In the genomic region with DNA sequence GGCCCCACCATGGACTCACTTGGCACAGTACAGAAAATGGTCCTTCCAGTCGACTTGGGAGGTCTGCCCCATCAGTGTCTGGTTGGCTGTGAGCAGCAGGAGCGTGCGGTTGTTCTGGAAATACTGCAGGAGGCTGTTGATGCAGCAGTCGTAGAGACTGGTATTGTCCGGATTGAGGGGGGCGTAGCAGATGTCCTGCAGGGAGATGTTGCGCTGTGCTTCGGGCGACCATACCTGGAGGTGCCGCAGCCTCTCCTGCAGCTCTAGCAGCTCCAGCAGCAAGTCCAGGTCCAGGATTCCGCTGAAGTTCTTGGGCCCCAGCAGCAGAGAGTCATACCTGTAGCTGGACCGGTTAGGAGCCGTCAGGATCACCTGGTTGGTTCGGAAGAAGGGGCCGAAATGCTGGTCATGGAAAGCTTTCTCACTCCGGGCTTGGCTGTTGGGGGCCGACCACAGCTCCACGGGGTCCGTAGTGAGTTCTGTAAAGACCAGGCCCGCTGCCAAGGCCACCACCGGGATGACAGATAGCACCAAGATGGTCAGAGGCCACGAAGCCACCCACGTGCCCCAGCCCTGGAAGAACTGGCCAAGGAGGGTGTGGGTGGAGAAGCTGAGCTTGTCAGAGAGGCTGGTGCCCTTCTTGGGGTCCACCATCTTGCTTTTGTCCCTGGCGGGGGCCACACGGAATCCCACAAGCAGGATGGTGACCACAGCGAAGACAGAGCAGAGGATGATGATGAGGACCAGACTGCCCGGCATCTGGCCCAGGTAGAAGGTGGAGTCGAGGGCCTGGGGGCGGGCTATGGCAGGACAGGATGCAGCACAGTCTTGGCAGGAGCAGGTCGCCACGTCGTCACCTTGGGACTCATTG, we compare ENCODE assay signal across 4 cellular contexts.
TF ChIP-seq lines count a peak whose summit lies in the region.

No MANE protein-coding gene starts in this region.

TF ChIP-seq in SK-N-SH, 30 proteins besides CTCF, POLR2A, EP300 and RAD21 (continues in another document):
- TF ChIP-seq, protein P1, sequence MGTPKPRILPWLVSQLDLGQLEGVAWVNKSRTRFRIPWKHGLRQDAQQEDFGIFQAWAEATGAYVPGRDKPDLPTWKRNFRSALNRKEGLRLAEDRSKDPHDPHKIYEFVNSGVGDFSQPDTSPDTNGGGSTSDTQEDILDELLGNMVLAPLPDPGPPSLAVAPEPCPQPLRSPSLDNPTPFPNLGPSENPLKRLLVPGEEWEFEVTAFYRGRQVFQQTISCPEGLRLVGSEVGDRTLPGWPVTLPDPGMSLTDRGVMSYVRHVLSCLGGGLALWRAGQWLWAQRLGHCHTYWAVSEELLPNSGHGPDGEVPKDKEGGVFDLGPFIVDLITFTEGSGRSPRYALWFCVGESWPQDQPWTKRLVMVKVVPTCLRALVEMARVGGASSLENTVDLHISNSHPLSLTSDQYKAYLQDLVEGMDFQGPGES (IDR thresholded peaks at IDR 0.05; ENCODE audit: low read depth, low read length) = no peak
- TF ChIP-seq ELF1 (IDR thresholded peaks at IDR 0.05) = no peak
- no peak for TF ChIP-seq MEF2A (IDR thresholded peaks at IDR 0.05; ENCODE audit: borderline replicate concordance, low read depth)
- no peak for TF ChIP-seq NRF1 (IDR thresholded peaks at IDR 0.05; ENCODE audit: low read depth, low read length)
- TF ChIP-seq GATA2 (CRISPR knock-in tag; IDR thresholded peaks at IDR 0.05) = no peak
- TF ChIP-seq, protein P2, sequence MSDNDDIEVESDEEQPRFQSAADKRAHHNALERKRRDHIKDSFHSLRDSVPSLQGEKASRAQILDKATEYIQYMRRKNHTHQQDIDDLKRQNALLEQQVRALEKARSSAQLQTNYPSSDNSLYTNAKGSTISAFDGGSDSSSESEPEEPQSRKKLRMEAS (IDR thresholded peaks at IDR 0.05; ENCODE audit: low read depth) = no peak
- TF ChIP-seq SIN3A (IDR thresholded peaks at IDR 0.05; ENCODE audit: borderline replicate concordance, low read depth, low read length) = no peak
- no peak for TF ChIP-seq USF2 (IDR thresholded peaks at IDR 0.05; ENCODE audit: borderline replicate concordance, low read depth, low read length)
- TF ChIP-seq RXRA (IDR thresholded peaks at IDR 0.05; ENCODE audit: borderline replicate concordance, low read depth) = no peak
- TF ChIP-seq EZH2phosphoT487 (IDR thresholded peaks at IDR 0.05; ENCODE audit: borderline replicate concordance, low read depth) = no peak
- TF ChIP-seq FOXJ3 (CRISPR knock-in tag; IDR thresholded peaks at IDR 0.05) = no peak

TF ChIP-seq in SK-N-SH treated with all-trans-retinoic acid at 6 μM for 48 hours, 23 proteins besides CTCF, POLR2A, EP300 and RAD21 (continues in another document):
- TF ChIP-seq BACH2 (CRISPR knock-in tag; IDR thresholded peaks at IDR 0.05; ENCODE audit: borderline replicate concordance) (no peak), PPARA (CRISPR knock-in tag; IDR thresholded peaks at IDR 0.05; ENCODE audit: borderline replicate concordance) (no peak), CSRNP3 (CRISPR knock-in tag; IDR thresholded peaks at IDR 0.05) (no peak), TOX (CRISPR knock-in tag; IDR thresholded peaks at IDR 0.05; ENCODE audit: borderline replicate concordance) (no peak), OSR1 (CRISPR knock-in tag; IDR thresholded peaks at IDR 0.05) (no peak), ISL1 (CRISPR knock-in tag; IDR thresholded peaks at IDR 0.05) (no peak), CSDC2 (CRISPR knock-in tag; IDR thresholded peaks at IDR 0.05) (no peak)
- TF ChIP-seq, protein P3, sequence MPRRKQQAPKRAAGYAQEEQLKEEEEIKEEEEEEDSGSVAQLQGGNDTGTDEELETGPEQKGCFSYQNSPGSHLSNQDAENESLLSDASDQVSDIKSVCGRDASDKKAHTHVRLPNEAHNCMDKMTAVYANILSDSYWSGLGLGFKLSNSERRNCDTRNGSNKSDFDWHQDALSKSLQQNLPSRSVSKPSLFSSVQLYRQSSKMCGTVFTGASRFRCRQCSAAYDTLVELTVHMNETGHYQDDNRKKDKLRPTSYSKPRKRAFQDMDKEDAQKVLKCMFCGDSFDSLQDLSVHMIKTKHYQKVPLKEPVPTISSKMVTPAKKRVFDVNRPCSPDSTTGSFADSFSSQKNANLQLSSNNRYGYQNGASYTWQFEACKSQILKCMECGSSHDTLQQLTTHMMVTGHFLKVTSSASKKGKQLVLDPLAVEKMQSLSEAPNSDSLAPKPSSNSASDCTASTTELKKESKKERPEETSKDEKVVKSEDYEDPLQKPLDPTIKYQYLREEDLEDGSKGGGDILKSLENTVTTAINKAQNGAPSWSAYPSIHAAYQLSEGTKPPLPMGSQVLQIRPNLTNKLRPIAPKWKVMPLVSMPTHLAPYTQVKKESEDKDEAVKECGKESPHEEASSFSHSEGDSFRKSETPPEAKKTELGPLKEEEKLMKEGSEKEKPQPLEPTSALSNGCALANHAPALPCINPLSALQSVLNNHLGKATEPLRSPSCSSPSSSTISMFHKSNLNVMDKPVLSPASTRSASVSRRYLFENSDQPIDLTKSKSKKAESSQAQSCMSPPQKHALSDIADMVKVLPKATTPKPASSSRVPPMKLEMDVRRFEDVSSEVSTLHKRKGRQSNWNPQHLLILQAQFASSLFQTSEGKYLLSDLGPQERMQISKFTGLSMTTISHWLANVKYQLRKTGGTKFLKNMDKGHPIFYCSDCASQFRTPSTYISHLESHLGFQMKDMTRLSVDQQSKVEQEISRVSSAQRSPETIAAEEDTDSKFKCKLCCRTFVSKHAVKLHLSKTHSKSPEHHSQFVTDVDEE (CRISPR knock-in tag; IDR thresholded peaks at IDR 0.05) = no peak

TF ChIP-seq in IMR-90, 13 proteins besides CTCF, POLR2A, EP300 and RAD21:
- TF ChIP-seq USF2 (IDR thresholded peaks at IDR 0.05; ENCODE audit: low read depth, low read length) = no peak
- no peak for TF ChIP-seq CHD1 (IDR thresholded peaks at IDR 0.05; ENCODE audit: low read depth, low read length)
- TF ChIP-seq BHLHE40 (IDR thresholded peaks at IDR 0.05; ENCODE audit: low read depth, low read length) = no peak
- TF ChIP-seq MXI1 (IDR thresholded peaks at IDR 0.05; ENCODE audit: borderline replicate concordance, low read depth, low read length) = no peak
- TF ChIP-seq CEBPB (IDR thresholded peaks at IDR 0.05; ENCODE audit: low read depth, low read length) = no peak
TF ChIP-seq in IMR-90: peak in this region for 0.

TF ChIP-seq in HepG2, 621 proteins besides CTCF, POLR2A, EP300 and RAD21:
- no peak for TF ChIP-seq ZNF569 (CRISPR knock-in tag; IDR thresholded peaks at IDR 0.05; ENCODE audit: borderline replicate concordance)
- no peak for TF ChIP-seq SETDB1 (CRISPR knock-in tag; IDR thresholded peaks at IDR 0.05; ENCODE audit: borderline replicate concordance)
- no peak for TF ChIP-seq FOXK2 (IDR thresholded peaks at IDR 0.05)
- no peak for TF ChIP-seq SRSF4 (IDR thresholded peaks at IDR 0.05; ENCODE audit: low read depth, low read length, poor library complexity, severe bottlenecking)
- peak; percentile 84 for TF ChIP-seq ZBTB38 (CRISPR knock-in tag; IDR thresholded peaks at IDR 0.05)
- peak; percentile 88 for TF ChIP-seq ZC3H13 (CRISPR knock-in tag; IDR thresholded peaks at IDR 0.05)
